In genomic region chr4:71266090-71266794, GRCh38 we compare ENCODE assay signal across 13 cellular contexts.
A peak's percentile ranks its signal among the peaks of the same experiment; 100 is the strongest.
DNase-seq lines count a peak whose midpoint lies in the region; ATAC-seq and TF ChIP-seq lines count a peak whose summit lies in the region.
"Had no signal": no experiment of that assay in that cellular context is flagged by ENCODE, and none has a peak within 500 bp of the region (broad histone marks: within the 10 kb centered on the region; RNA-seq: fewer than 3 reads in every experiment).

No MANE protein-coding gene starts in this region.

- H3K9me2 ChIP-seq in GM23248 (ENCODE audit: insufficient read depth) = no peaks in the 10 kb centered on the region

- in situ Hi-C loops in GM23248 (cut with MboI) = no loop called here

- peaks cover 38% of the 10 kb centered on the region for H3F3A ChIP-seq in GM23248 (ENCODE audit: insufficient read depth)

- H3K9me3 ChIP-seq in GM23248 (ENCODE audit: low read depth) (no peaks in the 10 kb centered on the region), adipocyte (ENCODE audit: control insufficient read depth, low read length) (no peaks in the 10 kb centered on the region), mucosa of descending colon (no peaks in the 10 kb centered on the region), adrenal gland (replicated peaks in 1 of 3) (no peaks in the 10 kb centered on the region)
- H3K9me3 ChIP-seq: Caco-2 had no signal

- H3K4me1 ChIP-seq in GM23248 (ENCODE audit: insufficient read depth) = peaks cover 47% of the 10 kb centered on the region
- H3K4me1 ChIP-seq in adipocyte (ENCODE audit: control insufficient read depth, insufficient read depth, low read length) = peaks cover 17% of the 10 kb centered on the region
- H3K4me1 ChIP-seq in mucosa of descending colon (ENCODE audit: low read depth) = peaks cover under 1% of the 10 kb centered on the region
- H3K4me1 ChIP-seq in adrenal gland (replicated peaks in 1 of 2) = no peaks in the 10 kb centered on the region
- H3K4me1 ChIP-seq: Caco-2 had no signal

- no peaks in the 10 kb centered on the region for H3K36me3 ChIP-seq in GM23248 (ENCODE audit: low read depth)
- H3K36me3 ChIP-seq in adipocyte (ENCODE audit: control insufficient read depth, insufficient read depth, low read length, severe bottlenecking) = no peaks in the 10 kb centered on the region
- H3K36me3 ChIP-seq in mucosa of descending colon (ENCODE audit: low read depth) = no peaks in the 10 kb centered on the region
- no peaks in the 10 kb centered on the region for H3K36me3 ChIP-seq in adrenal gland (replicated peaks in 1 of 2)

- H3K79me2 ChIP-seq in GM23248 (ENCODE audit: insufficient read depth) = peaks cover 6% of the 10 kb centered on the region; the same call in 1 of the 2 replicates

- no peak for TF ChIP-seq POLR2A in adrenal gland (IDR thresholded peaks at IDR 0.05)

- H3K27me3 ChIP-seq in GM23248 (replicated peaks; ENCODE audit: insufficient read depth) (no peaks in the 10 kb centered on the region), adipocyte (replicated peaks; ENCODE audit: control insufficient read depth, insufficient read depth, low read length) (no peaks in the 10 kb centered on the region), adrenal gland (no peaks in the 10 kb centered on the region)

- ATAC-seq in mucosa of descending colon (peak; percentile 15), omental fat pad (ENCODE audit: low FRiP score) (no peak)

- peak overlapping the region; percentile 11 for H3K9ac ChIP-seq in GM23248
- peak overlapping the region; percentile 15 for H3K9ac ChIP-seq in adipocyte (ENCODE audit: low read length)

- H4K20me1 ChIP-seq in GM23248 (ENCODE audit: insufficient read depth) = no peaks in the 10 kb centered on the region

- 8% methylated on average over 5 of the region's 5 CpGs for WGBS in GM23248 (ENCODE audit: low coverage in 1 of 2, low lambda C conversion rate in 2 of 2, missing lambda C conversion rate in 2 of 2), 2 experiments
- WGBS in adrenal gland, 4 donors = 65 to 75% (median 71%) methylated on average over 5 of the region's 5 CpGs

- intact Hi-C loops in mucosa of descending colon (cut with DNase I, micrococcal nuclease) (no loop called here), adrenal gland (cut with DNase I) (no loop called here)

- peak overlapping the region; percentile 40 for H3K4me3 ChIP-seq in GM23248
- H3K4me3 ChIP-seq in adipocyte (ENCODE audit: low read length) = peak overlapping the region; percentile 56
- no peak overlapping the region for H3K4me3 ChIP-seq in mucosa of descending colon
- H3K4me3 ChIP-seq in adrenal gland = no peak overlapping the region

- H3K27ac ChIP-seq in GM23248 (peak overlapping the region; percentile 81), adrenal gland (no peak overlapping the region)

- peak; percentile 65 for DNase-seq in GM03348 (ENCODE audit: low spot score)
- peak; percentile 91 for DNase-seq in GM23248
- peak; percentile 81 for DNase-seq in adipocyte (ENCODE audit: low read depth)
- no peak for DNase-seq in mucosa of descending colon
- no peak for DNase-seq in omental fat pad (ENCODE audit: low spot score)
- DNase-seq in anterior cingulate cortex (lab: John Stamatoyannopoulos, UW) = no peak
- DNase-seq in CD1c-positive myeloid dendritic cell (ENCODE audit: extremely low spot score) = no peak
- DNase-seq in adrenal gland = no peak
- DNase-seq: activated effector memory CD4-positive, alpha-beta T cell treated with Interleukin-2 at 50 U/mL for 16 hours; Caco-2; endodermal cell; kidney; NCI-H1092 treated with DMSO at 0.1 percent for 48 hours had no signal

- no peak overlapping the region for H2AFZ ChIP-seq in GM23248

- H3K4me2 ChIP-seq in GM23248 (ENCODE audit: unreplicated experiment) = peak overlapping the region; percentile 83

- no peak for TF ChIP-seq CTCF in mucosa of descending colon (IDR thresholded peaks at IDR 0.05)
- no peak for TF ChIP-seq CTCF in omental fat pad (IDR thresholded peaks at IDR 0.05)
- TF ChIP-seq CTCF in adrenal gland (IDR thresholded peaks at IDR 0.05) = no peak

Comparison
In these comparisons a context has a peak if more than half of its experiments do, and no peak if none do; other contexts are left out.
1. DNase-seq: peak in GM03348 (single experiment), GM23248 (single experiment) and adipocyte (single experiment); none in mucosa of descending colon (0 of 3), omental fat pad (single experiment), anterior cingulate cortex (0 of 58), CD1c-positive myeloid dendritic cell (single experiment) and adrenal gland (0 of 7).
2. H3K4me3 ChIP-seq: peak in GM23248 (single experiment) and adipocyte (single experiment); none in mucosa of descending colon (single experiment) and adrenal gland (0 of 4).